Comparison of ENCODE assay signal across 20 cellular contexts in genomic region chr2:148781544-148781943, GRCh38.
A peak's percentile ranks its signal among the peaks of the same experiment; 100 is the strongest.
DNase-seq lines count a peak whose midpoint lies in the region; ATAC-seq, FAIRE-seq and TF ChIP-seq lines count a peak whose summit lies in the region.
"Had no signal": no experiment of that assay in that cellular context is flagged by ENCODE, and none has a peak within 500 bp of the region (broad histone marks: within the 10 kb centered on the region; RNA-seq: fewer than 3 reads in every experiment).

No MANE protein-coding gene starts in this region.

- TF ChIP-seq CTCF in HepG2 (CRISPR knock-in tag; IDR thresholded peaks at IDR 0.05) (no peak), right lobe of liver (IDR thresholded peaks at IDR 0.05) (no peak), NB4 (IDR thresholded peaks at IDR 0.05; ENCODE audit: low read depth, low read length) (no peak), nephron progenitor cell (IDR thresholded peaks at IDR 0.05) (no peak)

- no peak overlapping the region for H2AFZ ChIP-seq in HepG2 (ENCODE audit: low read length)

- POLR2A ChIA-PET in HepG2 (lab: Yijun Ruan, JAX), result no interaction called here

- no peak overlapping the region for H3K27ac Mint-ChIP-seq in nephron progenitor cell
- no peak overlapping the region for H3K27ac Mint-ChIP-seq in stimulated activated memory B cell treated with anti-CD40 and anti-IgM and Interleukin-4, amounts not matched to agents 10 μg/mL and 1 μg/mL and 100 μg/mL, for 72 hours

- intact Hi-C loops in HepG2 (cut with micrococcal nuclease; ENCODE audit: unreplicated experiment) (no loop called here), right lobe of liver (cut with DNase I) (no loop called here)

- DNase-seq in HepG2 (ENCODE audit: low spot score) (no peak), right lobe of liver (no peak), NB4 (ENCODE audit: low read depth) (peak; percentile 26), iris pigment epithelial cell (ENCODE audit: low read depth) (peak; percentile 8), nephron progenitor cell (no peak)
- DNase-seq: CD4-positive, CD25-positive, alpha-beta regulatory T cell; COR-L47; DND-41; KG1; NCI-H1417; NCI-H1694 treated with DMSO at 0.1 percent for 48 hours; NCI-H2081 treated with DMSO at 0.1 percent for 48 hours; NCI-H2171 treated with DMSO at 0.1 percent for 48 hours; NCI-H524 treated with DMSO at 0.1 percent for 48 hours; Peyer's patch had no signal

- FAIRE-seq in HepG2 (lab: Jason Lieb, UNC), result no peak
- FAIRE-seq: A204.1, GM12891 had no signal

- no peak overlapping the region for H3K4me3 Mint-ChIP-seq in nephron progenitor cell
- no peak overlapping the region for H3K4me3 Mint-ChIP-seq in stimulated activated memory B cell treated with anti-CD40 and anti-IgM and Interleukin-4, amounts not matched to agents 10 μg/mL and 1 μg/mL and 100 μg/mL, for 72 hours
- H3K4me3 Mint-ChIP-seq: CD4-positive, CD25-positive, alpha-beta regulatory T cell had no signal

- H3K79me2 ChIP-seq in HepG2 (ENCODE audit: insufficient read depth, low read length), result no peaks in the 10 kb centered on the region

- ATAC-seq in HepG2, result no peak
- ATAC-seq in right lobe of liver, result no peak
- ATAC-seq in HG03025 (IDR thresholded peaks at IDR 0.05; ENCODE audit: low FRiP score, unreplicated experiment), result no peak
- no peak for ATAC-seq in stimulated activated memory B cell treated with anti-CD40 and anti-IgM and Interleukin-4, amounts not matched to agents 10 μg/mL and 1 μg/mL and 100 μg/mL, for 72 hours
- ATAC-seq: SK-N-SH treated with all-trans-retinoic acid at 6 μM for 48 hours had no signal

- CTCF ChIA-PET in HepG2 (lab: Yijun Ruan, JAX; ENCODE audit: low intra/inter-chr PET ratio, low total read pairs), result no interaction called here

- in situ Hi-C loops in HepG2 (cut with HindIII; ENCODE audit: extremely low pct_ligation_motif_present, low pct_unique_long_range_greater_than_20kb), result no loop called here

- H4K20me1 ChIP-seq in HepG2 (ENCODE audit: insufficient read depth, low read length), result no peaks in the 10 kb centered on the region

- TF ChIP-seq EP300 in HepG2 (IDR thresholded peaks at IDR 0.05; ENCODE audit: low read depth in 2 of 2, low read length in 2 of 2) (no peak), HepG2 (CRISPR knock-in tag; IDR thresholded peaks at IDR 0.05; ENCODE audit: borderline replicate concordance) (no peak)

- H3K4me3 ChIP-seq in HepG2 (replicated peaks in 1 of 3; ENCODE audit: insufficient read depth in 1 of 3, low read depth in 2 of 3, low read length in 3 of 3), result no peak overlapping the region
- no peak overlapping the region for H3K4me3 ChIP-seq in right lobe of liver
- H3K4me3 ChIP-seq in NB4 (ENCODE audit: low read depth, low read length), result no peak overlapping the region
- H3K4me3 ChIP-seq: Peyer's patch had no signal

- H3K9ac ChIP-seq in HepG2 (ENCODE audit: insufficient read depth, low read depth, low read length), result no peak overlapping the region

- no peaks in the 10 kb centered on the region for H3K9me3 ChIP-seq in HepG2 (ENCODE audit: low read length)
- H3K9me3 ChIP-seq in right lobe of liver, result no peaks in the 10 kb centered on the region
- H3K9me3 ChIP-seq: Peyer's patch had no signal

- H3K27me3 Mint-ChIP-seq in nephron progenitor cell (ENCODE audit: low read depth, poor library complexity), result no peaks in the 10 kb centered on the region
- H3K27me3 Mint-ChIP-seq in stimulated activated memory B cell treated with anti-CD40 and anti-IgM and Interleukin-4, amounts not matched to agents 10 μg/mL and 1 μg/mL and 100 μg/mL, for 72 hours, result no peaks in the 10 kb centered on the region
- H3K27me3 Mint-ChIP-seq: CD4-positive, CD25-positive, alpha-beta regulatory T cell had no signal

- no peaks in the 10 kb centered on the region for H3K4me1 ChIP-seq in HepG2 (ENCODE audit: insufficient read depth, low read length)
- no peaks in the 10 kb centered on the region for H3K4me1 ChIP-seq in right lobe of liver
- H3K4me1 ChIP-seq: Peyer's patch had no signal

- no TSS peak for BruUV-seq in HepG2 (replicated peaks; lab: Mats Ljungman, UMichigan)

- H3K36me3 ChIP-seq in HepG2 (replicated peaks in 1 of 2; ENCODE audit: control insufficient read depth in 1 of 2, insufficient read depth in 2 of 2, low read length in 2 of 2) (peaks cover 20 to 53% of the 10 kb centered on the region in 2 experiments), right lobe of liver (peaks cover 2 to 21% (median 5%) of the 10 kb centered on the region in 4 donors)

- peaks cover 47% of the 10 kb centered on the region for H3K36me3 Mint-ChIP-seq in nephron progenitor cell (ENCODE audit: low read depth)
- H3K36me3 Mint-ChIP-seq in stimulated activated memory B cell treated with anti-CD40 and anti-IgM and Interleukin-4, amounts not matched to agents 10 μg/mL and 1 μg/mL and 100 μg/mL, for 72 hours, result peaks cover 46% of the 10 kb centered on the region

- TF ChIP-seq RAD21 in HepG2 (CRISPR knock-in tag; IDR thresholded peaks at IDR 0.05), result no peak

- no peak overlapping the region for H3K4me2 ChIP-seq in HepG2 (ENCODE audit: low read depth, low read length)

- no peaks in the 10 kb centered on the region for H3K9me3 Mint-ChIP-seq in nephron progenitor cell
- no peaks in the 10 kb centered on the region for H3K9me3 Mint-ChIP-seq in stimulated activated memory B cell treated with anti-CD40 and anti-IgM and Interleukin-4, amounts not matched to agents 10 μg/mL and 1 μg/mL and 100 μg/mL, for 72 hours

- no peaks in the 10 kb centered on the region for H3K4me1 Mint-ChIP-seq in nephron progenitor cell
- no peaks in the 10 kb centered on the region for H3K4me1 Mint-ChIP-seq in stimulated activated memory B cell treated with anti-CD40 and anti-IgM and Interleukin-4, amounts not matched to agents 10 μg/mL and 1 μg/mL and 100 μg/mL, for 72 hours

- WGBS in HepG2 (ENCODE audit: low lambda C conversion rate), result 96% methylated on average over 5 of the region's 5 CpGs
- WGBS in right lobe of liver (ENCODE audit: insufficient coverage, low coverage, low lambda C conversion rate, missing lambda C conversion rate), result 92% methylated on average over 5 of the region's 5 CpGs

- H3K27ac ChIP-seq in HepG2 (ENCODE audit: extremely low read length, insufficient read depth, low read length), result no peak overlapping the region
- H3K27ac ChIP-seq in right lobe of liver, result no peak overlapping the region
- H3K27ac ChIP-seq: Peyer's patch had no signal

- H3K27me3 ChIP-seq in HepG2 (ENCODE audit: control insufficient read depth in 1 of 2, insufficient read depth in 2 of 2, low read length in 2 of 2) (no peaks in the 10 kb centered on the region), right lobe of liver (no peaks in the 10 kb centered on the region)
- H3K27me3 ChIP-seq: Peyer's patch had no signal

- TF ChIP-seq POLR2A in HepG2 (IDR thresholded peaks at IDR 0.05; ENCODE audit: insufficient read depth in 1 of 2, low read depth in 2 of 2, low read length in 2 of 2) (no peak), right lobe of liver (IDR thresholded peaks at IDR 0.05) (no peak), NB4 (IDR thresholded peaks at IDR 0.05; ENCODE audit: extremely low read depth, insufficient read length) (no peak)

TF ChIP-seq in HepG2, 621 proteins besides CTCF, POLR2A, EP300 and RAD21:
- TF ChIP-seq MAFK (conservative IDR thresholded peaks at IDR 0.05 in 1 of 2, IDR thresholded peaks at IDR 0.05 in 1 of 2; ENCODE audit: low read length in 2 of 2) (peak; percentile 71 to 85), MAFF (IDR thresholded peaks at IDR 0.05; ENCODE audit: low read depth, low read length) (peak; percentile 78), ZNF589 (CRISPR knock-in tag; conservative IDR thresholded peaks at IDR 0.05) (no peak)
TF ChIP-seq in HepG2: peak in this region for 2.

Comparison
In these comparisons a context has a peak if more than half of its experiments do, and no peak if none do; other contexts are left out.
1. DNase-seq: peak in NB4 (single experiment) and iris pigment epithelial cell (single experiment); none in HepG2 (single experiment), right lobe of liver (0 of 3) and nephron progenitor cell (single experiment).